ENCODE assay signal across 1 cellular context in genomic region chr14:75301666-75302325, GRCh38.
TF ChIP-seq lines count a peak whose summit lies in the region.

No MANE protein-coding gene starts in this region.

TF ChIP-seq in K562, 482 proteins besides CTCF, POLR2A, EP300 and RAD21 (continued from another document and continues in another):
- TF ChIP-seq, protein P1, sequence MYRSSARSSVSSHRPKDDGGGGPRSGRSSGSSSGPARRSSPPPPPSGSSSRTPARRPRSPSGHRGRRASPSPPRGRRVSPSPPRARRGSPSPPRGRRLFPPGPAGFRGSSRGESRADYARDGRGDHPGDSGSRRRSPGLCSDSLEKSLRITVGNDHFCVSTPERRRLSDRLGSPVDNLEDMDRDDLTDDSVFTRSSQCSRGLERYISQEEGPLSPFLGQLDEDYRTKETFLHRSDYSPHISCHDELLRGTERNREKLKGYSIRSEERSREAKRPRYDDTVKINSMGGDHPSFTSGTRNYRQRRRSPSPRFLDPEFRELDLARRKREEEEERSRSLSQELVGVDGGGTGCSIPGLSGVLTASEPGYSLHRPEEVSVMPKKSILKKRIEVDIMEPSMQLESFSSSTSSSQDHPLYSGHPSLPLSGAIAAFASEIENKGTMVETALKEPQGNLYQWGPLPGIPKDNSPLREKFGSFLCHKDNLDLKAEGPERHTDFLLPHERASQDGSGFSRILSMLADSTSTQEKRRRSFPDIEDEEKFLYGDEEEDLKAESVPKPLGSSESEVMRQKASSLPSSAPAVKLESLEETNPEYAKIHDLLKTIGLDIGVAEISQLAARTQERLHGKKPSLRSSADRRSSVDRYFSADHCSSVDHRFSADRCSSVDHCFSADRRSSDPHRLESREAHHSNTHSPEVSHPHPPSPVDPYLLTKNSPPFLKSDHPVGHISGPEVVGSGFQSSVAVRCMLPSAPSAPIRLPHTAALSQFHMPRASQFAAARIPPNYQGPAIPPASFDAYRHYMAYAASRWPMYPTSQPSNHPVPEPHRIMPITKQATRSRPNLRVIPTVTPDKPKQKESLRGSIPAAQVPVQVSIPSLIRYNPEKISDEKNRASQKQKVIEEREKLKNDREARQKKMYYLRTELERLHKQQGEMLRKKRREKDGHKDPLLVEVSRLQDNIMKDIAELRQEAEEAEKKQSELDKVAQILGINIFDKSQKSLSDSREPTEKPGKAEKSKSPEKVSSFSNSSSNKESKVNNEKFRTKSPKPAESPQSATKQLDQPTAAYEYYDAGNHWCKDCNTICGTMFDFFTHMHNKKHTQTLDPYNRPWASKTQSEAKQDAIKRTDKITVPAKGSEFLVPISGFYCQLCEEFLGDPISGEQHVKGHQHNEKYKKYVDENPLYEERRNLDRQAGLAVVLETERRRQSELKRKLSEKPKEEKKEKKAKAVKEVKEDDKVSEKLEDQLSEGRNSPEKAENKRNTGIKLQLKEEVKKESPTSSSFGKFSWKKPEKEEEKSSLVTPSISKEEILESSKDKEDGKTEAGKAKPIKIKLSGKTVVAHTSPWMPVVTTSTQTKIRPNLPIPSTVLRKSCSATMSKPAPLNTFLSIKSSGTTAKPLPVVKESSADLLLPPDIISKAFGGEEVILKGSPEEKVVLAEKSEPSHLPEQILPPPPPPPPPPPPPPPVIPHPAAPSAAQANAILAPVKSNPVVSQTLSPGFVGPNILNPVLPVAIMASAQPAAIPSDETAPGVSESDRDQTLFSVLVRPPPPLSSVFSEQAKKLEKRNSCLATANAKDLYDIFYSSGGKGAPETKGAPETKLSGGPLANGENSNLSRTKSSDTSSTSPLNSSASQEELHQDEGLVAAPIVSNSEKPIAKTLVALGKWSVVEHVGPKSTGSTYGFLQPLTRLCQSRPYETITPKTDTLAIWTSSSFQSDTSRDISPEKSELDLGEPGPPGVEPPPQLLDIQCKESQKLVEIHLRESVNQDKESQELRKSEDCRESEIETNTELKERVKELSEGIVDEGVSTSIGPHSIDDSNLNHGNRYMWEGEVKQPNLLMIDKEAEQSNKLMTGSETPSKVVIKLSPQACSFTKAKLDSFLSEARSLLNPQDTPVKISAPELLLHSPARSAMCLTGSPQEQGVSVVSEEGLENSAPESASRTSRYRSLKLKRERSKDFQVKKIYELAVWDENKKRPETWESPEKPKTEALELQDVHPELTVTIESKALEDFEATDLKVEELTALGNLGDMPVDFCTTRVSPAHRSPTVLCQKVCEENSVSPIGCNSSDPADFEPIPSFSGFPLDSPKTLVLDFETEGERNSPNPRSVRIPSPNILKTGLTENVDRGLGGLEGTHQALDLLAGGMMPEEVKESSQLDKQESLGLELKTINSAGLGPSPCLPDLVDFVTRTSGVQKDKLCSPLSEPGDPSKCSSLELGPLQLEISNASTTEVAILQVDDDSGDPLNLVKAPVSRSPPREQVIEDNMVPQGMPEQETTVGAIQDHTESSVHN (IDR thresholded peaks at IDR 0.05; ENCODE audit: borderline replicate concordance in 1 of 2, low read depth in 1 of 2), result peak in 1 of 2 experiments; percentile 49; a peak in 1 of 4 replicates
- TF ChIP-seq ESRRB (CRISPR knock-in tag; IDR thresholded peaks at IDR 0.05; ENCODE audit: borderline replicate concordance), result no peak
- peak; percentile 65 for TF ChIP-seq EP400 (IDR thresholded peaks at IDR 0.05)
- TF ChIP-seq, protein P2, sequence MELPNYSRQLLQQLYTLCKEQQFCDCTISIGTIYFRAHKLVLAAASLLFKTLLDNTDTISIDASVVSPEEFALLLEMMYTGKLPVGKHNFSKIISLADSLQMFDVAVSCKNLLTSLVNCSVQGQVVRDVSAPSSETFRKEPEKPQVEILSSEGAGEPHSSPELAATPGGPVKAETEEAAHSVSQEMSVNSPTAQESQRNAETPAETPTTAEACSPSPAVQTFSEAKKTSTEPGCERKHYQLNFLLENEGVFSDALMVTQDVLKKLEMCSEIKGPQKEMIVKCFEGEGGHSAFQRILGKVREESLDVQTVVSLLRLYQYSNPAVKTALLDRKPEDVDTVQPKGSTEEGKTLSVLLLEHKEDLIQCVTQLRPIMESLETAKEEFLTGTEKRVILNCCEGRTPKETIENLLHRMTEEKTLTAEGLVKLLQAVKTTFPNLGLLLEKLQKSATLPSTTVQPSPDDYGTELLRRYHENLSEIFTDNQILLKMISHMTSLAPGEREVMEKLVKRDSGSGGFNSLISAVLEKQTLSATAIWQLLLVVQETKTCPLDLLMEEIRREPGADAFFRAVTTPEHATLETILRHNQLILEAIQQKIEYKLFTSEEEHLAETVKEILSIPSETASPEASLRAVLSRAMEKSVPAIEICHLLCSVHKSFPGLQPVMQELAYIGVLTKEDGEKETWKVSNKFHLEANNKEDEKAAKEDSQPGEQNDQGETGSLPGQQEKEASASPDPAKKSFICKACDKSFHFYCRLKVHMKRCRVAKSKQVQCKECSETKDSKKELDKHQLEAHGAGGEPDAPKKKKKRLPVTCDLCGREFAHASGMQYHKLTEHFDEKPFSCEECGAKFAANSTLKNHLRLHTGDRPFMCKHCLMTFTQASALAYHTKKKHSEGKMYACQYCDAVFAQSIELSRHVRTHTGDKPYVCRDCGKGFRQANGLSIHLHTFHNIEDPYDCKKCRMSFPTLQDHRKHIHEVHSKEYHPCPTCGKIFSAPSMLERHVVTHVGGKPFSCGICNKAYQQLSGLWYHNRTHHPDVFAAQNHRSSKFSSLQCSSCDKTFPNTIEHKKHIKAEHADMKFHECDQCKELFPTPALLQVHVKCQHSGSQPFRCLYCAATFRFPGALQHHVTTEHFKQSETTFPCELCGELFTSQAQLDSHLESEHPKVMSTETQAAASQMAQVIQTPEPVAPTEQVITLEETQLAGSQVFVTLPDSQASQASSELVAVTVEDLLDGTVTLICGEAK (IDR thresholded peaks at IDR 0.05), result peak; percentile 33; the same call in 1 of the 2 replicates
- TF ChIP-seq, protein P2 (CRISPR knock-in tag; IDR thresholded peaks at IDR 0.05), result no peak
- no peak for TF ChIP-seq ZNF77 (CRISPR knock-in tag; IDR thresholded peaks at IDR 0.05)
- TF ChIP-seq NCOA1 (IDR thresholded peaks at IDR 0.05; ENCODE audit: low read depth), result no peak
- TF ChIP-seq, protein P3, sequence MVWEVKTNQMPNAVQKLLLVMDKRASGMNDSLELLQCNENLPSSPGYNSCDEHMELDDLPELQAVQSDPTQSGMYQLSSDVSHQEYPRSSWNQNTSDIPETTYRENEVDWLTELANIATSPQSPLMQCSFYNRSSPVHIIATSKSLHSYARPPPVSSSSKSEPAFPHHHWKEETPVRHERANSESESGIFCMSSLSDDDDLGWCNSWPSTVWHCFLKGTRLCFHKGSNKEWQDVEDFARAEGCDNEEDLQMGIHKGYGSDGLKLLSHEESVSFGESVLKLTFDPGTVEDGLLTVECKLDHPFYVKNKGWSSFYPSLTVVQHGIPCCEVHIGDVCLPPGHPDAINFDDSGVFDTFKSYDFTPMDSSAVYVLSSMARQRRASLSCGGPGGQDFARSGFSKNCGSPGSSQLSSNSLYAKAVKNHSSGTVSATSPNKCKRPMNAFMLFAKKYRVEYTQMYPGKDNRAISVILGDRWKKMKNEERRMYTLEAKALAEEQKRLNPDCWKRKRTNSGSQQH (CRISPR knock-in tag; IDR thresholded peaks at IDR 0.05), result no peak
- no peak for TF ChIP-seq ZFPM2 (CRISPR knock-in tag; IDR thresholded peaks at IDR 0.05)
- TF ChIP-seq ZNF445 (CRISPR knock-in tag; IDR thresholded peaks at IDR 0.05; ENCODE audit: low read depth), result no peak
- TF ChIP-seq ARID1B (IDR thresholded peaks at IDR 0.05), result peak; percentile 63
- peak; percentile 46; the same call in 1 of the 2 replicates for TF ChIP-seq ELF1 (tag; IDR thresholded peaks at IDR 0.05)
- TF ChIP-seq, protein P4, sequence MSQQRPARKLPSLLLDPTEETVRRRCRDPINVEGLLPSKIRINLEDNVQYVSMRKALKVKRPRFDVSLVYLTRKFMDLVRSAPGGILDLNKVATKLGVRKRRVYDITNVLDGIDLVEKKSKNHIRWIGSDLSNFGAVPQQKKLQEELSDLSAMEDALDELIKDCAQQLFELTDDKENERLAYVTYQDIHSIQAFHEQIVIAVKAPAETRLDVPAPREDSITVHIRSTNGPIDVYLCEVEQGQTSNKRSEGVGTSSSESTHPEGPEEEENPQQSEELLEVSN (IDR thresholded peaks at IDR 0.05; ENCODE audit: borderline replicate concordance in 1 of 2, extremely low read depth in 1 of 2, insufficient read depth in 1 of 2, insufficient read length in 1 of 2, low read depth in 1 of 2, low read length in 1 of 2, poor library complexity in 1 of 2, severe bottlenecking in 1 of 2), result peak in 1 of 2 experiments; percentile 6
- TF ChIP-seq, protein P5, sequence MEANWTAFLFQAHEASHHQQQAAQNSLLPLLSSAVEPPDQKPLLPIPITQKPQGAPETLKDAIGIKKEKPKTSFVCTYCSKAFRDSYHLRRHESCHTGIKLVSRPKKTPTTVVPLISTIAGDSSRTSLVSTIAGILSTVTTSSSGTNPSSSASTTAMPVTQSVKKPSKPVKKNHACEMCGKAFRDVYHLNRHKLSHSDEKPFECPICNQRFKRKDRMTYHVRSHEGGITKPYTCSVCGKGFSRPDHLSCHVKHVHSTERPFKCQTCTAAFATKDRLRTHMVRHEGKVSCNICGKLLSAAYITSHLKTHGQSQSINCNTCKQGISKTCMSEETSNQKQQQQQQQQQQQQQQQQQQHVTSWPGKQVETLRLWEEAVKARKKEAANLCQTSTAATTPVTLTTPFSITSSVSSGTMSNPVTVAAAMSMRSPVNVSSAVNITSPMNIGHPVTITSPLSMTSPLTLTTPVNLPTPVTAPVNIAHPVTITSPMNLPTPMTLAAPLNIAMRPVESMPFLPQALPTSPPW (CRISPR knock-in tag; IDR thresholded peaks at IDR 0.05), result peak; percentile 87
- TF ChIP-seq L3MBTL2 (IDR thresholded peaks at IDR 0.05), result peak; percentile 31; the same call in 1 of the 2 replicates
- no peak for TF ChIP-seq RREB1 (CRISPR knock-in tag; IDR thresholded peaks at IDR 0.05)
- TF ChIP-seq MYC (IDR thresholded peaks at IDR 0.05; ENCODE audit: low read depth, low read length), result peak; percentile 30; the same call in 1 of the 2 replicates
- no peak for TF ChIP-seq MYC (CRISPR knock-in tag; IDR thresholded peaks at IDR 0.05; ENCODE audit: borderline replicate concordance, low read depth)
- TF ChIP-seq SMARCB1 (IDR thresholded peaks at IDR 0.05; ENCODE audit: insufficient read length, low read depth), result no peak
- TF ChIP-seq SMARCE1 (IDR thresholded peaks at IDR 0.05), result 0 out of 2 replicates have a peak, but pooled peaks have one; percentile 57
